ENCODE assay signal across 16 cellular contexts in the genomic region with DNA sequence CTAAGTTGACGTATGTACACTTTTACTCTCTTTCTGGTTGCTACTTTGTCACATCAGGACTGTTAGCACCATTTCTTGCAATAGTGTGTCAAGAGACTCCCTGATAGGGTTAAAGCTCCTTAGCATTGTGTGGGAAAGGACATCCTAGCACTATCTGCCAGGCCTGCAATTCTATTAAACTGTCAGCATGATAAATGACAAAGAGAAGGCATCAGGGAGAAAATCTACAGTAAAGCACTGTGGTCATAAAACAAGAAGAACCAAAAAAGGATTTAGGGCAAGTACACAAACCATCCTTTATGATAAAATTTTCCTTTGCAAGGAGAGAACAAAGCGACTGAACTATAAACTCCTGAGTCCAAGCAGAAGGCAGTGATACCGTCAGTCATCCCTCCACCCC.
"Had no signal": no experiment of that assay in that cellular context is flagged by ENCODE, and none has a peak within 500 bp of the region (broad histone marks: within the 10 kb centered on the region; RNA-seq: fewer than 3 reads in every experiment).

No MANE protein-coding gene starts in this region.

- ATAC-seq: left lung; naive thymus-derived CD4-positive, alpha-beta T cell; sciatic nerve; stimulated activated effector memory CD8-positive, alpha-beta T cell treated with anti-CD3 and anti-CD28 coated beads, Interleukin-12 subunit alpha, Interleukin-12 subunit beta, amount 100 ng/mL, for 72 hours had no signal

- DNase-seq: cortex of kidney; effector CD4-positive, alpha-beta T cell; kidney; left lung; mesenchymal stem cell; midbrain; naive thymus-derived CD4-positive, alpha-beta T cell; nucleus accumbens; stimulated activated CD4-positive, alpha-beta T cell treated with anti-CD3 and anti-CD28 coated beads, Interleukin-2, amount 100 ng/mL, for 24 hours; stimulated activated CD4-positive, alpha-beta T cell treated with anti-CD3 and anti-CD28 coated beads, Interleukin-4, amount 100 ng/mL, for 24 hours; stimulated activated naive CD4-positive, alpha-beta T cell treated with Interleukin-2 at 50 U/mL for 16 hours; stomach; thyroid gland; trophoblast cell had no signal
